Comparison of ENCODE assay signal across 25 cellular contexts in the genomic region with DNA sequence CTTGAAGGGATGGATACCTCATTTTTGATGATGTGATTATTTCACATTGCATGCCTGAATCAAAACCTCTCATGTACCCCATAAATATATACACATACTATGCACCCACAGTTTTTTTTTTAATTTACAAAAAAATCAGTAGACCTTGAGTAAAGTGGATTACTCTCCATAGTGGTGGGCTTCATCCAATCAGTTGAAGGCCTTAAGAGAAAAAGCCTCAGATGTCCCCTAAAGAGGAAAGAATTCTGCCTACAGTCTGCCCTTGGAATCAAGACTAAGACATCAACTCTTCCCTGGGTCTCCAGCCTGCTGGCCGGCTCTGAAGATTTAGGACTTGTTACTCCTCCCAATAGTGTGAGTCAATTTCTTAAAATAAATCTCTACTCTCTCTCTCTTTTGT. TPM values are rescaled to one million over a fixed set of nuclear protein-coding genes. Genes with fewer than 3 reads are reported as not detected.
DNase-seq lines count a peak whose midpoint lies in the region; ATAC-seq, FAIRE-seq and TF ChIP-seq lines count a peak whose summit lies in the region.
"Had no signal": no experiment of that assay in that cellular context is flagged by ENCODE, and none has a peak within 500 bp of the region (broad histone marks: within the 10 kb centered on the region; RNA-seq: fewer than 3 reads in every experiment).

No MANE protein-coding gene starts in this region.

- H3K79me2 ChIP-seq in HepG2 (ENCODE audit: insufficient read depth, low read length): peaks cover 4% of the 10 kb centered on the region

- peaks cover 17% of the 10 kb centered on the region for H3K4me1 ChIP-seq in left ventricle myocardium inferior
- H3K4me1 ChIP-seq in HepG2 (ENCODE audit: insufficient read depth, low read length): peaks cover 49% of the 10 kb centered on the region
- H3K4me1 ChIP-seq in suprapubic skin: peaks cover under 1% of the 10 kb centered on the region
- H3K4me1 ChIP-seq: HAP-1 had no signal

- no peak for TF ChIP-seq RAD21 in HepG2 (CRISPR knock-in tag; IDR thresholded peaks at IDR 0.05)

- in situ Hi-C loops in HepG2 (cut with HindIII; ENCODE audit: extremely low pct_ligation_motif_present, low pct_unique_long_range_greater_than_20kb): no loop called here

- DNase-seq in left ventricle myocardium inferior (no peak), cardiac septum (ENCODE audit: low spot score) (no peak), HepG2 (ENCODE audit: low spot score) (no peak), posterior vena cava (ENCODE audit: low spot score) (peak; percentile 41), suprapubic skin (ENCODE audit: low spot score in 2 of 2) (no peak), NCI-H1930 (lab: John Stamatoyannopoulos, UW) (no peak), hypothalamus (lab: John Stamatoyannopoulos, UW) (no peak), NCI-H69 (lab: John Stamatoyannopoulos, UW) (no peak)
- DNase-seq: BE2C; C1 segment of cervical spinal cord; CD4-positive, CD25-positive, alpha-beta regulatory T cell; CD8-positive, alpha-beta memory T cell; COR-L47; DMS 273 treated with DMSO at 0.1 percent for 48 hours; DMS53; DND-41; EL; GM23248 had no signal

- no TSS peak for BruUV-seq in HepG2 (replicated peaks; lab: Mats Ljungman, UMichigan)

- H3K27ac ChIP-seq in left ventricle myocardium inferior (replicated peaks) (no peak overlapping the region), HepG2 (ENCODE audit: extremely low read length, insufficient read depth, low read length) (no peak overlapping the region), suprapubic skin (no peak overlapping the region)
- H3K27ac ChIP-seq: GM23248 had no signal

- TF ChIP-seq POLR2A in HepG2 (IDR thresholded peaks at IDR 0.05; ENCODE audit: insufficient read depth in 1 of 2, low read depth in 2 of 2, low read length in 2 of 2) (no peak), suprapubic skin (IDR thresholded peaks at IDR 0.05) (no peak)

- H3K9me3 ChIP-seq in left ventricle myocardium inferior (replicated peaks) (peaks cover 3% of the 10 kb centered on the region), HepG2 (ENCODE audit: low read length) (no peaks in the 10 kb centered on the region), suprapubic skin (no peaks in the 10 kb centered on the region)
- H3K9me3 ChIP-seq: BE2C, HAP-1 had no signal

- H3K4me3 ChIP-seq in left ventricle myocardium inferior (peak overlapping the region; percentile 54), HepG2 (replicated peaks in 1 of 3; ENCODE audit: insufficient read depth in 1 of 3, low read depth in 2 of 3, low read length in 3 of 3) (peak overlapping the region; percentile 62 to 80 (median 66); a peak in 5 of 6 replicates), suprapubic skin (peak overlapping the region; percentile 29)
- H3K4me3 ChIP-seq: GM12878, GM23248, HAP-1 had no signal

- no peak overlapping the region for H2AFZ ChIP-seq in HepG2 (ENCODE audit: low read length)
- H2AFZ ChIP-seq: GM23248 had no signal

- FAIRE-seq in HepG2 (lab: Jason Lieb, UNC): no peak
- FAIRE-seq: GM12878, GM19239, HTR-8/SVneo had no signal

- no peak for TF ChIP-seq CTCF in left ventricle myocardium inferior (IDR thresholded peaks at IDR 0.05; ENCODE audit: borderline replicate concordance)
- no peak for TF ChIP-seq CTCF in HepG2 (CRISPR knock-in tag; IDR thresholded peaks at IDR 0.05)
- no peak for TF ChIP-seq CTCF in suprapubic skin (IDR thresholded peaks at IDR 0.05)

- POLR2A ChIA-PET in HepG2 (lab: Yijun Ruan, JAX): interaction anchor here (1.7 kb wide), 2 partner anchors 16 to 416 kb away, joined by 9 to 15 read pairs; partner anchors contain the start of gene ZNF655

- H3K36me3 ChIP-seq in left ventricle myocardium inferior (no peaks in the 10 kb centered on the region), HepG2 (replicated peaks in 1 of 2; ENCODE audit: control insufficient read depth in 1 of 2, insufficient read depth in 2 of 2, low read length in 2 of 2) (peaks cover 8 to 15% of the 10 kb centered on the region in 2 experiments; a peak in 3 of 5 replicates), suprapubic skin (no peaks in the 10 kb centered on the region)
- H3K36me3 ChIP-seq: BE2C, HAP-1 had no signal

- WGBS in HepG2 (ENCODE audit: low lambda C conversion rate): 55% methylated on average over 1 of the region's 1 CpG
- WGBS in suprapubic skin: 29% methylated on average over 1 of the region's 1 CpG

- intact Hi-C loops in left ventricle myocardium inferior (cut with micrococcal nuclease): no loop called here
- intact Hi-C loops in cardiac septum (cut with DNase I): no loop called here
- intact Hi-C loops in HepG2 (cut with micrococcal nuclease; ENCODE audit: unreplicated experiment): loop anchor here (5.0 kb wide), 1 partner anchor 78 kb away; no protein-coding TSS in a partner anchor
- intact Hi-C loops in posterior vena cava (cut with DNase I): no loop called here

- peak overlapping the region; percentile 73 for H3K4me2 ChIP-seq in HepG2 (ENCODE audit: low read depth, low read length)

- ATAC-seq in HepG2: no peak
- ATAC-seq: GM12878 had no signal

- CTCF ChIA-PET in HepG2 (lab: Yijun Ruan, JAX; ENCODE audit: low intra/inter-chr PET ratio, low total read pairs): no interaction called here

- no peak overlapping the region for H3K9ac ChIP-seq in HepG2 (ENCODE audit: insufficient read depth, low read depth, low read length)
- H3K9ac ChIP-seq: GM23248 had no signal

- H3K27me3 ChIP-seq in left ventricle myocardium inferior (ENCODE audit: low read depth) (peaks cover 9% of the 10 kb centered on the region), HepG2 (ENCODE audit: control insufficient read depth in 1 of 2, insufficient read depth in 2 of 2, low read length in 2 of 2) (no peaks in the 10 kb centered on the region; a peak in 1 of 5 replicates), suprapubic skin (peaks cover 15% of the 10 kb centered on the region)

- H4K20me1 ChIP-seq in HepG2 (ENCODE audit: insufficient read depth, low read length): no peaks in the 10 kb centered on the region

- TF ChIP-seq EP300 in HepG2 (IDR thresholded peaks at IDR 0.05; ENCODE audit: low read depth in 2 of 2, low read length in 2 of 2) (no peak), HepG2 (CRISPR knock-in tag; IDR thresholded peaks at IDR 0.05; ENCODE audit: borderline replicate concordance) (no peak), suprapubic skin (IDR thresholded peaks at IDR 0.05) (no peak)

RNA-seq across cellular contexts. Expression of gene AZGP1, which starts 1.1 kb away (rescaled TPM):
- total RNA-seq in left ventricle myocardium inferior (85.5 TPM), cardiac septum (114 TPM), HepG2 (2016; rRNA removed; fragmentation: Illumina TruSeq; extraction: Trizol) (37.9 and 93.8 TPM in 2 replicates), posterior vena cava (1 to 10 TPM in 1 of 2 donors, under 1 TPM in 1; 0.33 to 1.2 TPM), suprapubic skin (1,000 to 10,000 TPM in 1 of 4 donors, 100 to 1,000 TPM in 3; 529 to 1,010 (median 610) TPM)
- 17.8 and 20.7 TPM in 2 replicates for total RNA-seq in HepG2 (2016; cell fraction: cytosol; rRNA removed; fragmentation: Illumina TruSeq; extraction: Trizol; ENCODE audit: low read depth)
- 36.6 and 104 TPM in 2 replicates for total RNA-seq in HepG2 (2016; cell fraction: insoluble cytoplasmic fraction; rRNA removed; fragmentation: Illumina TruSeq; extraction: Trizol)
- 16.5 and 17.6 TPM in 2 replicates for total RNA-seq in HepG2 (2016; cell fraction: membrane; rRNA removed; fragmentation: Illumina TruSeq; extraction: Trizol)
- 82.9 and 93.6 TPM in 2 replicates for total RNA-seq in HepG2 (2016; cell fraction: nucleus; rRNA removed; fragmentation: Illumina TruSeq; extraction: Trizol)
- polyA plus RNA-seq in HepG2 (2011; rRNA removed): 229 and 265 TPM in 2 replicates
- polyA plus RNA-seq in HepG2 (2011; cell fraction: cytosol; rRNA removed): 243 and 259 TPM in 2 replicates
- polyA plus RNA-seq in HepG2 (2011; cell fraction: nucleus; rRNA removed): 151 and 156 TPM in 2 replicates
- 168 and 224 TPM in 2 replicates for polyA plus RNA-seq in HepG2 (2012)
- 16.8 and 19.6 TPM in 2 replicates for polyA plus RNA-seq in HepG2 (2016; cell fraction: cytosol; fragmentation: Illumina TruSeq; extraction: Trizol; ENCODE audit: low read depth)
- 41.6 and 42.5 TPM in 2 replicates for polyA plus RNA-seq in HepG2 (2016; cell fraction: insoluble cytoplasmic fraction; fragmentation: Illumina TruSeq; extraction: Trizol; ENCODE audit: low read depth)
- polyA plus RNA-seq in HepG2 (2016; cell fraction: membrane; fragmentation: Illumina TruSeq; extraction: Trizol; ENCODE audit: low read depth): 14.9 and 16.4 TPM in 2 replicates
- polyA plus RNA-seq in HepG2 (2016; cell fraction: nucleus; fragmentation: Illumina TruSeq; extraction: Trizol; ENCODE audit: insufficient read depth, low read depth): 151 and 165 TPM in 2 replicates
- 107 TPM in 1 of 2 replicates, not detected in the other for polyA minus RNA-seq in HepG2 (2011; rRNA and poly(A)+ RNA removed; ENCODE audit: low replicate concordance)
- polyA minus RNA-seq in HepG2 (2011; cell fraction: cytosol; rRNA and poly(A)+ RNA removed): 58.9 and 79.4 TPM in 2 replicates
- polyA minus RNA-seq in HepG2 (2011; cell fraction: nucleus; rRNA and poly(A)+ RNA removed): 47.1 and 78.2 TPM in 2 replicates
- total RNA-seq: A172; CD4-positive, CD25-positive, alpha-beta regulatory T cell; CD8-positive, alpha-beta memory T cell; G401; GM23248 had no signal
- polyA plus RNA-seq: CD4-positive, CD25-positive, alpha-beta regulatory T cell; CD8-positive, alpha-beta memory T cell; GM23248; IgD-negative memory B cell had no signal

RNA-seq across cellular contexts. Expression of gene ZKSCAN1, which starts 40.7 kb away (rescaled TPM):
- total RNA-seq in left ventricle myocardium inferior: 37.1 TPM
- 52.3 TPM for total RNA-seq in cardiac septum
- total RNA-seq in HepG2 (2016; rRNA removed; fragmentation: Illumina TruSeq; extraction: Trizol): 60.6 and 64.5 TPM in 2 replicates
- 591 and 606 TPM in 2 replicates for total RNA-seq in HepG2 (2016; cell fraction: cytosol; rRNA removed; fragmentation: Illumina TruSeq; extraction: Trizol; ENCODE audit: low read depth)
- 52.3 and 68.3 TPM in 2 replicates for total RNA-seq in HepG2 (2016; cell fraction: insoluble cytoplasmic fraction; rRNA removed; fragmentation: Illumina TruSeq; extraction: Trizol)
- 187 and 224 TPM in 2 replicates for total RNA-seq in HepG2 (2016; cell fraction: membrane; rRNA removed; fragmentation: Illumina TruSeq; extraction: Trizol)
- 44.7 and 53.4 TPM in 2 replicates for total RNA-seq in HepG2 (2016; cell fraction: nucleus; rRNA removed; fragmentation: Illumina TruSeq; extraction: Trizol)
- 46.0 and 46.4 TPM in 2 replicates for polyA plus RNA-seq in HepG2 (2011; rRNA removed)
- polyA plus RNA-seq in HepG2 (2011; cell fraction: cytosol; rRNA removed): 21.4 and 28.4 TPM in 2 replicates
- 34.0 and 37.5 TPM in 2 replicates for polyA plus RNA-seq in HepG2 (2011; cell fraction: nucleus; rRNA removed)
- 28.8 and 32.8 TPM in 2 replicates for polyA plus RNA-seq in HepG2 (2012)
- polyA plus RNA-seq in HepG2 (2016; cell fraction: cytosol; fragmentation: Illumina TruSeq; extraction: Trizol; ENCODE audit: low read depth): 2.2 and 2.3 TPM in 2 replicates
- 25.2 and 27.2 TPM in 2 replicates for polyA plus RNA-seq in HepG2 (2016; cell fraction: insoluble cytoplasmic fraction; fragmentation: Illumina TruSeq; extraction: Trizol; ENCODE audit: low read depth)
- polyA plus RNA-seq in HepG2 (2016; cell fraction: membrane; fragmentation: Illumina TruSeq; extraction: Trizol; ENCODE audit: low read depth): 4.6 and 5.7 TPM in 2 replicates
- polyA plus RNA-seq in HepG2 (2016; cell fraction: nucleus; fragmentation: Illumina TruSeq; extraction: Trizol; ENCODE audit: insufficient read depth, low read depth): 83.3 and 87.6 TPM in 2 replicates
- polyA minus RNA-seq in HepG2 (2011; rRNA and poly(A)+ RNA removed; ENCODE audit: low replicate concordance): 56.7 and 119 TPM in 2 replicates
- polyA minus RNA-seq in HepG2 (2011; cell fraction: cytosol; rRNA and poly(A)+ RNA removed): 60.1 and 60.2 TPM in 2 replicates
- 53.6 and 70.4 TPM in 2 replicates for polyA minus RNA-seq in HepG2 (2011; cell fraction: nucleus; rRNA and poly(A)+ RNA removed)
- 10 to 100 TPM; 47.4 to 53.1 TPM for total RNA-seq in posterior vena cava
- total RNA-seq in suprapubic skin: 100 to 1,000 TPM in 1 of 4 donors, 10 to 100 TPM in 3; 50.5 to 106 (median 66.4) TPM

RNA-seq across cellular contexts. Expression of gene GJC3, which starts 45.3 kb away (rescaled TPM):
- 0.27 TPM for total RNA-seq in left ventricle myocardium inferior
- total RNA-seq in cardiac septum: not detected
- total RNA-seq in HepG2 (2016; rRNA removed; fragmentation: Illumina TruSeq; extraction: Trizol): 0.66 and 0.75 TPM in 2 replicates
- 0.79 and 2.2 TPM in 2 replicates for total RNA-seq in HepG2 (2016; cell fraction: cytosol; rRNA removed; fragmentation: Illumina TruSeq; extraction: Trizol; ENCODE audit: low read depth)
- 0.95 TPM in 2 replicates for total RNA-seq in HepG2 (2016; cell fraction: insoluble cytoplasmic fraction; rRNA removed; fragmentation: Illumina TruSeq; extraction: Trizol)
- 1.2 and 1.8 TPM in 2 replicates for total RNA-seq in HepG2 (2016; cell fraction: membrane; rRNA removed; fragmentation: Illumina TruSeq; extraction: Trizol)
- 0.34 TPM in 2 replicates for total RNA-seq in HepG2 (2016; cell fraction: nucleus; rRNA removed; fragmentation: Illumina TruSeq; extraction: Trizol)
- 1.4 TPM in 2 replicates for polyA plus RNA-seq in HepG2 (2011; rRNA removed)
- 0.78 and 0.83 TPM in 2 replicates for polyA plus RNA-seq in HepG2 (2011; cell fraction: cytosol; rRNA removed)
- 0.68 and 0.95 TPM in 2 replicates for polyA plus RNA-seq in HepG2 (2011; cell fraction: nucleus; rRNA removed)
- polyA plus RNA-seq in HepG2 (2012): 1.3 and 2.6 TPM in 2 replicates
- 2.0 and 2.1 TPM in 2 replicates for polyA plus RNA-seq in HepG2 (2016; cell fraction: cytosol; fragmentation: Illumina TruSeq; extraction: Trizol; ENCODE audit: low read depth)
- 0.50 and 0.83 TPM in 2 replicates for polyA plus RNA-seq in HepG2 (2016; cell fraction: insoluble cytoplasmic fraction; fragmentation: Illumina TruSeq; extraction: Trizol; ENCODE audit: low read depth)
- polyA plus RNA-seq in HepG2 (2016; cell fraction: membrane; fragmentation: Illumina TruSeq; extraction: Trizol; ENCODE audit: low read depth): 1.4 and 1.6 TPM in 2 replicates
- 0.88 and 0.89 TPM in 2 replicates for polyA plus RNA-seq in HepG2 (2016; cell fraction: nucleus; fragmentation: Illumina TruSeq; extraction: Trizol; ENCODE audit: insufficient read depth, low read depth)
- polyA minus RNA-seq in HepG2 (2011; rRNA and poly(A)+ RNA removed; ENCODE audit: low replicate concordance): 0.30 TPM in 1 of 2 replicates, not detected in the other
- polyA minus RNA-seq in HepG2 (2011; cell fraction: cytosol; rRNA and poly(A)+ RNA removed): not detected in 2 replicates
- not detected in 2 replicates for polyA minus RNA-seq in HepG2 (2011; cell fraction: nucleus; rRNA and poly(A)+ RNA removed)
- total RNA-seq in posterior vena cava: not detected
- 1 to 10 TPM; 1.9 to 2.9 (median 2.5) TPM for total RNA-seq in suprapubic skin
- total RNA-seq: A172, G401, GM23248 had no signal
- polyA plus RNA-seq: CD8-positive, alpha-beta memory T cell; GM23248; IgD-negative memory B cell had no signal

RNA-seq across cellular contexts. Expression of gene TRIM4, which starts 55.4 kb away (rescaled TPM):
- total RNA-seq in left ventricle myocardium inferior (7.1 TPM), cardiac septum (7.8 TPM), HepG2 (2016; rRNA removed; fragmentation: Illumina TruSeq; extraction: Trizol) (21.7 and 25.1 TPM in 2 replicates), posterior vena cava (10 to 100 TPM; 14.7 to 22.9 TPM), suprapubic skin (10 to 100 TPM; 40.2 to 56.7 (median 50.8) TPM)
- total RNA-seq in HepG2 (2016; cell fraction: cytosol; rRNA removed; fragmentation: Illumina TruSeq; extraction: Trizol; ENCODE audit: low read depth): 3.6 and 5.9 TPM in 2 replicates
- total RNA-seq in HepG2 (2016; cell fraction: insoluble cytoplasmic fraction; rRNA removed; fragmentation: Illumina TruSeq; extraction: Trizol): 20.7 and 23.0 TPM in 2 replicates
- total RNA-seq in HepG2 (2016; cell fraction: membrane; rRNA removed; fragmentation: Illumina TruSeq; extraction: Trizol): 10.7 and 11.7 TPM in 2 replicates
- 19.6 and 21.5 TPM in 2 replicates for total RNA-seq in HepG2 (2016; cell fraction: nucleus; rRNA removed; fragmentation: Illumina TruSeq; extraction: Trizol)
- polyA plus RNA-seq in HepG2 (2011; rRNA removed): 16.6 and 17.6 TPM in 2 replicates
- polyA plus RNA-seq in HepG2 (2011; cell fraction: cytosol; rRNA removed): 11.7 and 17.0 TPM in 2 replicates
- 9.4 and 13.1 TPM in 2 replicates for polyA plus RNA-seq in HepG2 (2011; cell fraction: nucleus; rRNA removed)
- polyA plus RNA-seq in HepG2 (2012): 21.3 and 24.1 TPM in 2 replicates
- polyA plus RNA-seq in HepG2 (2016; cell fraction: cytosol; fragmentation: Illumina TruSeq; extraction: Trizol; ENCODE audit: low read depth): 2.0 and 2.1 TPM in 2 replicates
- polyA plus RNA-seq in HepG2 (2016; cell fraction: insoluble cytoplasmic fraction; fragmentation: Illumina TruSeq; extraction: Trizol; ENCODE audit: low read depth): 25.3 and 27.5 TPM in 2 replicates
- polyA plus RNA-seq in HepG2 (2016; cell fraction: membrane; fragmentation: Illumina TruSeq; extraction: Trizol; ENCODE audit: low read depth): 6.2 and 6.7 TPM in 2 replicates
- polyA plus RNA-seq in HepG2 (2016; cell fraction: nucleus; fragmentation: Illumina TruSeq; extraction: Trizol; ENCODE audit: insufficient read depth, low read depth): 19.5 and 22.6 TPM in 2 replicates
- 9.2 and 24.1 TPM in 2 replicates for polyA minus RNA-seq in HepG2 (2011; rRNA and poly(A)+ RNA removed; ENCODE audit: low replicate concordance)
- 14.9 and 17.8 TPM in 2 replicates for polyA minus RNA-seq in HepG2 (2011; cell fraction: cytosol; rRNA and poly(A)+ RNA removed)
- polyA minus RNA-seq in HepG2 (2011; cell fraction: nucleus; rRNA and poly(A)+ RNA removed): 24.3 and 34.7 TPM in 2 replicates

Comparison
In these comparisons a context has a peak if more than half of its experiments do, and no peak if none do; other contexts are left out.
1. RNA of gene AZGP1, which starts 1.1 kb away (total RNA-seq): 529 to 1,010 TPM in suprapubic skin, 114 TPM in cardiac septum (single experiment), 16.5 to 104 TPM in HepG2 and 85.5 TPM in left ventricle myocardium inferior (single experiment); 0.33 to 1.2 TPM in posterior vena cava; every median in the first group is over 4 times any median in the second.
2. Peak in every context shown above with its lines, with median percentiles within 50 percentile points of each other: H3K4me3 ChIP-seq.